Comparison of ENCODE assay signal across 27 cellular contexts in genomic region chr2:196440413-196440812, GRCh38.
DNase-seq lines count a peak whose midpoint lies in the region; ATAC-seq, FAIRE-seq and TF ChIP-seq lines count a peak whose summit lies in the region.
"Had no signal": no experiment of that assay in that cellular context is flagged by ENCODE, and none has a peak within 500 bp of the region (broad histone marks: within the 10 kb centered on the region; RNA-seq: fewer than 3 reads in every experiment).

No MANE protein-coding gene starts in this region.

- RAD21 ChIA-PET in GM12878 (lab: Charles Lee; ENCODE audit: unreplicated experiment): interaction anchor here (0.7 to 2.8 kb wide), 7 partner anchors 10 to 143 kb away, joined by 3 to 32 read pairs (median 8); no protein-coding TSS in a partner anchor

- no peak for TF ChIP-seq POLR2A in GM12878 (IDR thresholded peaks at IDR 0.05; ENCODE audit: low read depth, low read length)

- H3K4me2 ChIP-seq in GM12878 (ENCODE audit: control insufficient read depth, insufficient read depth): peak overlapping the region; percentile 70

- DNase-seq in GM12878 (ENCODE audit: low read depth, low spot score) (no peak), COR-L47 (lab: John Stamatoyannopoulos, UW) (no peak), NCI-H524 treated with DMSO at 0.1 percent for 48 hours (lab: John Stamatoyannopoulos, UW) (no peak), NCI-H2029 treated with DMSO at 0.1 percent for 48 hours (lab: John Stamatoyannopoulos, UW) (no peak)
- DNase-seq in naive thymus-derived CD4-positive, alpha-beta T cell: no peak
- DNase-seq: activated CD4-positive, alpha-beta T cell treated with anti-CD3 and anti-CD28 coated beads, Interleukin-2, amount 50 U/mL, for 48 hours; activated naive CD4-positive, alpha-beta T cell; activated naive CD8-positive, alpha-beta T cell treated with anti-CD3 and anti-CD28 coated beads, Interleukin-2, amount 50 U/mL, for 24 hours; activated T-cell treated with anti-CD3 and anti-CD28 coated beads, Interleukin-2, amount 50 U/mL, for 72 hours; CD8-positive, alpha-beta memory T cell; effector CD8-positive, alpha-beta T cell; left colon; NCI-H1694; NCI-H526 treated with DMSO at 0.1 percent for 48 hours; occipital lobe; Right ventricle myocardium superior; substantia nigra; T-helper 2 cell; trophoblast cell had no signal

- no peak overlapping the region for H3K4me3 ChIP-seq in GM12878
- no peak overlapping the region for H3K4me3 ChIP-seq in naive thymus-derived CD4-positive, alpha-beta T cell (ENCODE audit: low read length)
- H3K4me3 ChIP-seq: coronary artery had no signal

- no peaks in the 10 kb centered on the region for H3K4me1 Mint-ChIP-seq in naive thymus-derived CD4-positive, alpha-beta T cell
- H3K4me1 Mint-ChIP-seq: activated naive CD8-positive, alpha-beta T cell treated with anti-CD3 and anti-CD28 coated beads, Interleukin-2, amount 50 U/mL, for 24 hours; B cell; CD8-positive, alpha-beta memory T cell; stimulated activated memory B cell treated with anti-CD40 and anti-IgM and Interleukin-4, amounts not matched to agents 10 μg/mL and 1 μg/mL and 100 μg/mL, for 72 hours had no signal

- ATAC-seq in GM18511 (IDR thresholded peaks at IDR 0.05; ENCODE audit: unreplicated experiment) (peak; percentile 48), GM21619 (IDR thresholded peaks at IDR 0.05; ENCODE audit: unreplicated experiment) (peak; percentile 64), HG03095 (IDR thresholded peaks at IDR 0.05; ENCODE audit: unreplicated experiment) (peak; percentile 46), GM12878 (peak; percentile 48)
- no peak for ATAC-seq in naive thymus-derived CD4-positive, alpha-beta T cell
- ATAC-seq: activated CD4-positive, CD25-positive, alpha-beta regulatory T cell treated with anti-CD3 and anti-CD28 coated beads, Interleukin-2, amount 50 U/mL, for 24 hours; activated naive CD8-positive, alpha-beta T cell treated with anti-CD3 and anti-CD28 coated beads, Interleukin-2, amount 50 U/mL, for 24 hours; activated T-cell treated with anti-CD3 and anti-CD28 coated beads, Interleukin-2, amount 50 U/mL, for 72 hours; left colon; natural killer cell treated with Interleukin-12 subunit alpha and Interleukin-12 subunit beta and Interleukin-15 and Interleukin-18, amount 100 ng/mL, for 72 hours; stimulated activated memory B cell treated with anti-CD40 and anti-IgM and Interleukin-4, amounts not matched to agents 10 μg/mL and 1 μg/mL and 100 μg/mL, for 72 hours had no signal

- no TSS peak for BruUV-seq in GM12878 (replicated peaks; lab: Mats Ljungman, UMichigan)

- SMC1A ChIA-PET in GM12878 (lab: Charles Lee; ENCODE audit: uncharacterized antibody, unreplicated experiment): interaction anchor here (0.9 to 2.9 kb wide), 11 partner anchors 12 to 60 kb away, joined by 3 to 28 read pairs (median 4); no protein-coding TSS in a partner anchor

- no peak overlapping the region for H2AFZ ChIP-seq in GM12878 (ENCODE audit: control insufficient read depth, low read depth, low read length)

- CTCF ChIA-PET in GM12878 (lab: Yijun Ruan, JAX): interaction anchor here (0.7 to 1.6 kb wide), 4 partner anchors 10 to 164 kb away, joined by 3 to 6 read pairs (median 4); no protein-coding TSS in a partner anchor
- CTCF ChIA-PET in naive thymus-derived CD4-positive, alpha-beta T cell (lab: Charles Lee): no interaction called here

- H3K36me3 Mint-ChIP-seq in naive thymus-derived CD4-positive, alpha-beta T cell: no peaks in the 10 kb centered on the region
- H3K36me3 Mint-ChIP-seq: CD8-positive, alpha-beta memory T cell; natural killer cell treated with Interleukin-12 subunit alpha and Interleukin-12 subunit beta and Interleukin-15 and Interleukin-18, amount 100 ng/mL, for 72 hours; stimulated activated memory B cell treated with anti-CD40 and anti-IgM and Interleukin-4, amounts not matched to agents 10 μg/mL and 1 μg/mL and 100 μg/mL, for 72 hours had no signal

- H3K4me1 ChIP-seq in GM12878 (ENCODE audit: control insufficient read depth, insufficient read depth, low read length): peaks cover 22% of the 10 kb centered on the region
- H3K4me1 ChIP-seq in naive thymus-derived CD4-positive, alpha-beta T cell (ENCODE audit: control insufficient read depth in 2 of 2, insufficient read depth in 2 of 2, low read length in 2 of 2): no peaks in the 10 kb centered on the region

- no peaks in the 10 kb centered on the region for H4K20me1 ChIP-seq in GM12878 (ENCODE audit: control insufficient read depth, insufficient read depth)

- POLR2A ChIA-PET in GM12878 (lab: Charles Lee): interaction anchor here (0.6 to 2.1 kb wide), 4 partner anchors 25 to 59 kb away, joined by 3 to 10 read pairs (median 4); no protein-coding TSS in a partner anchor
- POLR2A ChIA-PET in naive thymus-derived CD4-positive, alpha-beta T cell (lab: Charles Lee): no interaction called here

- WGBS in GM12878 (ENCODE audit: insufficient coverage, insufficient replicate concordance, low lambda C conversion rate, missing lambda C conversion rate): 38% methylated on average over 4 of the region's 4 CpGs

- intact Hi-C loops in GM12878 (cut with micrococcal nuclease; ENCODE audit: unreplicated experiment): no loop called here
- intact Hi-C loops in naive thymus-derived CD4-positive, alpha-beta T cell (cut with micrococcal nuclease): no loop called here

- H3K9me3 ChIP-seq in GM12878 (replicated peaks; ENCODE audit: control insufficient read depth, insufficient read depth, low read length): no peaks in the 10 kb centered on the region
- no peaks in the 10 kb centered on the region for H3K9me3 ChIP-seq in naive thymus-derived CD4-positive, alpha-beta T cell (ENCODE audit: control insufficient read depth in 2 of 3, low read length in 3 of 3)

- H3K9me3 Mint-ChIP-seq in naive thymus-derived CD4-positive, alpha-beta T cell: no peaks in the 10 kb centered on the region
- H3K9me3 Mint-ChIP-seq: activated naive CD8-positive, alpha-beta T cell treated with anti-CD3 and anti-CD28 coated beads, Interleukin-2, amount 50 U/mL, for 24 hours; activated T-cell treated with anti-CD3 and anti-CD28 coated beads, Interleukin-2, amount 50 U/mL, for 72 hours; CD8-positive, alpha-beta memory T cell; natural killer cell treated with Interleukin-12 subunit alpha and Interleukin-12 subunit beta and Interleukin-15 and Interleukin-18, amount 100 ng/mL, for 72 hours; stimulated activated memory B cell treated with anti-CD40 and anti-IgM and Interleukin-4, amounts not matched to agents 10 μg/mL and 1 μg/mL and 100 μg/mL, for 72 hours had no signal

- H3K27ac Mint-ChIP-seq in naive thymus-derived CD4-positive, alpha-beta T cell: no peak overlapping the region
- H3K27ac Mint-ChIP-seq: activated naive CD8-positive, alpha-beta T cell treated with anti-CD3 and anti-CD28 coated beads, Interleukin-2, amount 50 U/mL, for 24 hours; activated T-cell treated with anti-CD3 and anti-CD28 coated beads, Interleukin-2, amount 50 U/mL, for 72 hours; B cell; CD8-positive, alpha-beta memory T cell; natural killer cell treated with Interleukin-12 subunit alpha and Interleukin-12 subunit beta and Interleukin-15 and Interleukin-18, amount 100 ng/mL, for 72 hours; stimulated activated memory B cell treated with anti-CD40 and anti-IgM and Interleukin-4, amounts not matched to agents 10 μg/mL and 1 μg/mL and 100 μg/mL, for 72 hours had no signal

- TF ChIP-seq RAD21 in GM12878 (IDR thresholded peaks at IDR 0.05; ENCODE audit: insufficient read depth, low read depth, low read length): no peak

- no peak for TF ChIP-seq CTCF in GM12878 (IDR thresholded peaks at IDR 0.05 in 2 of 3, conservative IDR thresholded peaks at IDR 0.05 in 1 of 3; ENCODE audit: control insufficient read depth in 2 of 3, extremely low read depth in 1 of 3, insufficient read depth in 1 of 3, low read depth in 3 of 3, low read length in 3 of 3)

- H3K79me2 ChIP-seq in GM12878 (ENCODE audit: control insufficient read depth, insufficient read depth, low read length): no peaks in the 10 kb centered on the region

- in situ Hi-C loops in GM12878 (cut with MboI): no loop called here

- H3K36me3 ChIP-seq in GM12878 (ENCODE audit: control insufficient read depth in 2 of 2, insufficient read depth in 2 of 2, low read length in 1 of 2): no peaks in the 10 kb centered on the region
- no peaks in the 10 kb centered on the region for H3K36me3 ChIP-seq in naive thymus-derived CD4-positive, alpha-beta T cell (ENCODE audit: control insufficient read depth in 2 of 3, insufficient read depth in 3 of 3, low read length in 3 of 3)

- H3K27me3 ChIP-seq in GM12878 (replicated peaks in 1 of 2; ENCODE audit: control insufficient read depth in 2 of 2, insufficient read depth in 2 of 2, low read length in 1 of 2): no peaks in the 10 kb centered on the region
- H3K27me3 ChIP-seq in naive thymus-derived CD4-positive, alpha-beta T cell (ENCODE audit: control insufficient read depth in 2 of 2, insufficient read depth in 2 of 2, low read length in 2 of 2): no peaks in the 10 kb centered on the region

- no peak overlapping the region for H3K4me3 Mint-ChIP-seq in naive thymus-derived CD4-positive, alpha-beta T cell
- H3K4me3 Mint-ChIP-seq: activated naive CD8-positive, alpha-beta T cell treated with anti-CD3 and anti-CD28 coated beads, Interleukin-2, amount 50 U/mL, for 24 hours; activated T-cell treated with anti-CD3 and anti-CD28 coated beads, Interleukin-2, amount 50 U/mL, for 72 hours; B cell; CD8-positive, alpha-beta memory T cell; natural killer cell treated with Interleukin-12 subunit alpha and Interleukin-12 subunit beta and Interleukin-15 and Interleukin-18, amount 100 ng/mL, for 72 hours; stimulated activated memory B cell treated with anti-CD40 and anti-IgM and Interleukin-4, amounts not matched to agents 10 μg/mL and 1 μg/mL and 100 μg/mL, for 72 hours had no signal

- H3K27ac ChIP-seq in GM12878 (ENCODE audit: control insufficient read depth, insufficient read depth): peak overlapping the region; percentile 54
- H3K27ac ChIP-seq in naive thymus-derived CD4-positive, alpha-beta T cell (ENCODE audit: low read depth, low read length): no peak overlapping the region
- H3K27ac ChIP-seq: coronary artery had no signal

- no peak for TF ChIP-seq EP300 in GM12878 (IDR thresholded peaks at IDR 0.05; ENCODE audit: borderline replicate concordance in 1 of 2, control insufficient read depth in 1 of 2, low read depth in 2 of 2, low read length in 2 of 2)

- no peak for FAIRE-seq in GM12878 (lab: Jason Lieb, UNC)

- H3K27me3 Mint-ChIP-seq in naive thymus-derived CD4-positive, alpha-beta T cell: peaks cover 0 to 44% (median 4%) of the 10 kb centered on the region in 5 donors
- H3K27me3 Mint-ChIP-seq: stimulated activated memory B cell treated with anti-CD40 and anti-IgM and Interleukin-4, amounts not matched to agents 10 μg/mL and 1 μg/mL and 100 μg/mL, for 72 hours had no signal

- H3K9ac ChIP-seq in GM12878 (ENCODE audit: control insufficient read depth, insufficient read depth, low read length): no peak overlapping the region

TF ChIP-seq in GM12878, 131 proteins besides CTCF, POLR2A, EP300 and RAD21 (continues in another document):
- TF ChIP-seq CBX5 (IDR thresholded peaks at IDR 0.05; ENCODE audit: low read depth) (no peak), SREBF2 (IDR thresholded peaks at IDR 0.05; ENCODE audit: low read length) (no peak)
